In the genomic region with DNA sequence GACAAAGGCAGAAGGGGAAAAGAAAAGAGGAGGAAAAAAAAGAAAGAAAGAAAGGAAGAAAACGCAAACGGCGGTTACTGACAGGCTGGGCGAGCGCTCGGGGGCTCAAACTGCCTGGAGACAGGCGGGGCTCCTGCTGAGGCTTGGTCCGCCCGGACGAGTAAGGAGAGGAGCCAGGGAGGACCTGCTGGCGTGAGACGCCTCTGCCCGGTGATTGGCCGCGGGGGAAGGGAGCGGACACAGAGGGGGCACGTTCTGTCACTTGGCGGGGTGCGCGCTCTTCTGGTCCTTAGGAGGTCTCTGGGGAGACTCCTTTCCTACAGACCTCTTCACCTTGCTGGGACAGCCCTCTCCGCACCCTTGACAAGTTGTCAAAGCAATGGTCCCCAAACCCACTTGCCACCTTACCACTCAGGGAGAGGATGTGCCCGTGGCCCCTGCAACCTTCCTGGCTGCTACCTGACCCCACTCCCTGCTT, we compare ENCODE assay signal across 8 cellular contexts. TPM values are rescaled to one million over a fixed set of nuclear protein-coding genes. Genes with fewer than 3 reads are reported as not detected.
DNase-seq lines count a peak whose midpoint lies in the region; ATAC-seq and TF ChIP-seq lines count a peak whose summit lies in the region.

No MANE protein-coding gene starts in this region.

- intact Hi-C loops in left ventricle myocardium inferior (cut with micrococcal nuclease): loop anchor here (5.0 kb wide), 1 partner anchor 39 kb away; no protein-coding TSS in a partner anchor

- ATAC-seq in GM21367 (IDR thresholded peaks at IDR 0.05; ENCODE audit: unreplicated experiment): peak; percentile 39
- ATAC-seq in HG03571 (IDR thresholded peaks at IDR 0.05; ENCODE audit: unreplicated experiment): peak; percentile 55

- peak overlapping the region; percentile 84 for H3K4me3 ChIP-seq in left ventricle myocardium inferior
- peak overlapping the region; percentile 81 to 85 (median 85) for H3K4me3 ChIP-seq in skeletal muscle tissue (ENCODE audit: low read length in 3 of 3)

- DNase-seq in NCI-H2107 (lab: John Stamatoyannopoulos, UW) (peak; percentile 93), NCI-H2107 treated with DMSO at 0.1 percent for 48 hours (lab: John Stamatoyannopoulos, UW; ENCODE audit: unreplicated experiment) (no peak), activated T-helper 1 cell treated with Interleukin-2 at 50 U/mL for 16 hours (ENCODE audit: low read depth) (peak; percentile 9), left ventricle myocardium inferior (peak; percentile 68), T1000 (lab: John Stamatoyannopoulos, UW) (no peak)

- TF ChIP-seq CTCF in left ventricle myocardium inferior (IDR thresholded peaks at IDR 0.05; ENCODE audit: borderline replicate concordance): no peak

- peak overlapping the region; percentile 80 to 91 (median 81) for H3K9ac ChIP-seq in skeletal muscle tissue (ENCODE audit: low read depth in 1 of 3, low read length in 3 of 3)

- H3K27ac ChIP-seq in left ventricle myocardium inferior (replicated peaks): peak overlapping the region; percentile 97
- peak overlapping the region; percentile 96 for H3K27ac ChIP-seq in skeletal muscle tissue (ENCODE audit: low read depth, low read length)

- H3K27me3 ChIP-seq in left ventricle myocardium inferior (ENCODE audit: low read depth) (peaks cover 16% of the 10 kb centered on the region), skeletal muscle tissue (ENCODE audit: control insufficient read depth in 3 of 3, insufficient read depth in 3 of 3, low read length in 3 of 3) (no peaks in the 10 kb centered on the region)

- no peaks in the 10 kb centered on the region for H3K9me3 ChIP-seq in left ventricle myocardium inferior (replicated peaks)
- H3K9me3 ChIP-seq in skeletal muscle tissue (ENCODE audit: control insufficient read depth in 3 of 3, low read length in 3 of 3): no peaks in the 10 kb centered on the region

- H3K4me1 ChIP-seq in left ventricle myocardium inferior (peaks cover 86% of the 10 kb centered on the region), skeletal muscle tissue (ENCODE audit: control insufficient read depth in 3 of 3, insufficient read depth in 3 of 3, low read length in 3 of 3) (peaks cover 22 to 34% (median 22%) of the 10 kb centered on the region in 3 donors)

- H3K36me3 ChIP-seq in left ventricle myocardium inferior (no peaks in the 10 kb centered on the region), skeletal muscle tissue (ENCODE audit: control insufficient read depth in 3 of 3, insufficient read depth in 3 of 3, low read length in 3 of 3) (no peaks in the 10 kb centered on the region)

RNA-seq across cellular contexts. Expression of gene PIK3R3, which starts 0.8 kb away (rescaled TPM):
- total RNA-seq in left ventricle myocardium inferior: 32.7 TPM
- 13.0 TPM for total RNA-seq in skeletal muscle tissue

RNA-seq across cellular contexts. Expression of gene TSPAN1, which starts 41.7 kb away (rescaled TPM):
- total RNA-seq in left ventricle myocardium inferior (1.4 TPM), skeletal muscle tissue (not detected)

RNA-seq across cellular contexts. Expression of gene P3R3URF, which starts 43.1 kb away (rescaled TPM):
- not detected for total RNA-seq in left ventricle myocardium inferior
- not detected for total RNA-seq in skeletal muscle tissue

Comparison
In these comparisons a context has a peak if more than half of its experiments do, and no peak if none do; other contexts are left out.
1. DNase-seq: peak in NCI-H2107 (single experiment), activated T-helper 1 cell treated with Interleukin-2 at 50 U/mL for 16 hours (single experiment) and left ventricle myocardium inferior (single experiment); none in NCI-H2107 treated with DMSO at 0.1 percent for 48 hours (single experiment) and T1000 (single experiment).